In the genomic region with DNA sequence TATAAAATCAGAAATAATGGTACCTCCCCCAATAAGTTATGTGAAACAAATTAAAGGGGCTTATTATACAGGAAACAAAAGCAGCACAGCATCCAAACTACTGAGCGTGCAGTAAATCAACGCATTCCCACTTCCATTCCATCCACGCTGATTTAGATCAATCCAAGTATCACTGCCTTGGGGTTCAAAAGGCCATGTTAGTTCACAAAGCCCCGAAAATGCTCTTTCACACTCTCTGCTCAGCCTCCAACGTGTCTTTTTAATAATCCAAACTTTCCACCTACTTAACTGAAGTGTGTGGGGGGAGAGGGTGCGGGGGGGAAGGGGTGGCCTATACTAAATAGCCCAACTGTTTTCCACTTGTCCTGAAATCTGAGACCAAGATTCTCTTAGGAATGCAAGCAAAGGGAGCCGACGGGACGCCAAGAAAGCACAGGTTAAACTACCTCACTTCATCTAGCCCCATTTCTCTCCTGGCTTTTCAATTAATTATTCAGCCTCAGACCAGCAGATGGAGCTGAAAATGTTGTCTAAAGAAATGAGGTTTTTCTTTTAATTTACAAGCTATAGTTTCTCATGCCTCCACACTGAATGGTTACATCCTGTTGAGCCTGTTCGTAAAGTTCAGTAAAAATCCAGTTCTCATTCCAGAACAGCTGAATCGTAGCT, we compare ENCODE assay signal across 8 cellular contexts. TPM values are rescaled to one million over a fixed set of nuclear protein-coding genes. Genes with fewer than 3 reads are reported as not detected.
DNase-seq lines count a peak whose midpoint lies in the region; ATAC-seq lines count a peak whose summit lies in the region.

No MANE protein-coding gene starts in this region.

- ATAC-seq in GM19452 (IDR thresholded peaks at IDR 0.05; ENCODE audit: unreplicated experiment), result peak; percentile 13
- peak; percentile 4 for ATAC-seq in activated naive CD8-positive, alpha-beta T cell treated with anti-CD3 and anti-CD28 coated beads, Interleukin-2, amount 10 ng/mL, durations not matched to agents 7 days and 5 days (ENCODE audit: low read depth)
- peak; percentile 1 for ATAC-seq in stimulated activated memory B cell treated with anti-CD40 and anti-IgM and Interleukin-4, amounts not matched to agents 10 μg/mL and 1 μg/mL and 100 μg/mL, for 72 hours

- H3K36me3 Mint-ChIP-seq in activated naive CD8-positive, alpha-beta T cell treated with anti-CD3 and anti-CD28 coated beads, Interleukin-2, amount 10 ng/mL, durations not matched to agents 7 days and 5 days, result peaks cover 4% of the 10 kb centered on the region
- H3K36me3 Mint-ChIP-seq in stimulated activated memory B cell treated with anti-CD40 and anti-IgM and Interleukin-4, amounts not matched to agents 10 μg/mL and 1 μg/mL and 100 μg/mL, for 72 hours, result no peaks in the 10 kb centered on the region

- peak overlapping the region; percentile 99 for H3K27ac Mint-ChIP-seq in activated naive CD8-positive, alpha-beta T cell treated with anti-CD3 and anti-CD28 coated beads, Interleukin-2, amount 10 ng/mL, durations not matched to agents 7 days and 5 days
- H3K27ac Mint-ChIP-seq in stimulated activated memory B cell treated with anti-CD40 and anti-IgM and Interleukin-4, amounts not matched to agents 10 μg/mL and 1 μg/mL and 100 μg/mL, for 72 hours, result peak overlapping the region; percentile 99

- H3K9ac ChIP-seq in iPS-15b (ENCODE audit: low read depth, low read length), result peak overlapping the region; percentile 76

- peak overlapping the region; percentile 93 for H3K4me3 ChIP-seq in iPS-15b (ENCODE audit: low read depth, low read length)

- DNase-seq in DMS53 treated with DMSO at 0.1 percent for 48 hours (lab: John Stamatoyannopoulos, UW; ENCODE audit: unreplicated experiment), result peak; percentile 59
- DNase-seq in HK-2 (ENCODE audit: unreplicated experiment), result peak; percentile 23
- DNase-seq in activated naive CD8-positive, alpha-beta T cell treated with anti-CD3 and anti-CD28 coated beads, Interleukin-2, amount 10 ng/mL, durations not matched to agents 7 days and 5 days, result no peak
- DNase-seq in stimulated activated CD4-positive, alpha-beta T cell treated with anti-CD3 and anti-CD28 coated beads, Interleukin-15, amount 100 ng/mL, for 24 hours, result no peak
- DNase-seq in CD1c-positive myeloid dendritic cell (ENCODE audit: extremely low spot score), result no peak

- H3K9me3 Mint-ChIP-seq in activated naive CD8-positive, alpha-beta T cell treated with anti-CD3 and anti-CD28 coated beads, Interleukin-2, amount 10 ng/mL, durations not matched to agents 7 days and 5 days, result no peaks in the 10 kb centered on the region
- no peaks in the 10 kb centered on the region for H3K9me3 Mint-ChIP-seq in stimulated activated memory B cell treated with anti-CD40 and anti-IgM and Interleukin-4, amounts not matched to agents 10 μg/mL and 1 μg/mL and 100 μg/mL, for 72 hours

- H3K4me1 ChIP-seq in iPS-15b (ENCODE audit: control insufficient read depth, insufficient read depth, low read length), result peaks cover 12% of the 10 kb centered on the region

- H3K36me3 ChIP-seq in iPS-15b (ENCODE audit: control insufficient read depth, insufficient read depth, low read length), result peaks cover 6% of the 10 kb centered on the region

- no peaks in the 10 kb centered on the region for H3K9me3 ChIP-seq in iPS-15b (ENCODE audit: control insufficient read depth, insufficient read depth, low read length)

- peaks cover 16% of the 10 kb centered on the region for H3K4me1 Mint-ChIP-seq in activated naive CD8-positive, alpha-beta T cell treated with anti-CD3 and anti-CD28 coated beads, Interleukin-2, amount 10 ng/mL, durations not matched to agents 7 days and 5 days
- H3K4me1 Mint-ChIP-seq in stimulated activated memory B cell treated with anti-CD40 and anti-IgM and Interleukin-4, amounts not matched to agents 10 μg/mL and 1 μg/mL and 100 μg/mL, for 72 hours, result peaks cover 18% of the 10 kb centered on the region

- no peaks in the 10 kb centered on the region for H3K27me3 Mint-ChIP-seq in activated naive CD8-positive, alpha-beta T cell treated with anti-CD3 and anti-CD28 coated beads, Interleukin-2, amount 10 ng/mL, durations not matched to agents 7 days and 5 days
- H3K27me3 Mint-ChIP-seq in stimulated activated memory B cell treated with anti-CD40 and anti-IgM and Interleukin-4, amounts not matched to agents 10 μg/mL and 1 μg/mL and 100 μg/mL, for 72 hours, result no peaks in the 10 kb centered on the region

- H3K27me3 ChIP-seq in iPS-15b (ENCODE audit: control insufficient read depth, insufficient read depth, low read length), result no peaks in the 10 kb centered on the region

- POLR2A ChIA-PET in activated naive CD8-positive, alpha-beta T cell treated with anti-CD3 and anti-CD28 coated beads, Interleukin-2, amount 10 ng/mL, durations not matched to agents 7 days and 5 days (lab: Charles Lee), result interaction anchor here (0.7 to 3.3 kb wide), 10 partner anchors 9 to 207 kb away, joined by 3 to 74 read pairs (median 4); a partner anchor contains a TSS

- peak overlapping the region; percentile 86 for H3K4me3 Mint-ChIP-seq in activated naive CD8-positive, alpha-beta T cell treated with anti-CD3 and anti-CD28 coated beads, Interleukin-2, amount 10 ng/mL, durations not matched to agents 7 days and 5 days
- H3K4me3 Mint-ChIP-seq in stimulated activated memory B cell treated with anti-CD40 and anti-IgM and Interleukin-4, amounts not matched to agents 10 μg/mL and 1 μg/mL and 100 μg/mL, for 72 hours, result peak overlapping the region; percentile 99

RNA-seq across cellular contexts. Expression of a gene that starts 1.1 kb away (rescaled TPM):
- total RNA-seq in activated naive CD8-positive, alpha-beta T cell treated with anti-CD3 and anti-CD28 coated beads, Interleukin-2, amount 10 ng/mL, durations not matched to agents 7 days and 5 days, result 10 to 100 TPM; 29.9 to 31.9 TPM

RNA-seq across cellular contexts. Expression of a gene that starts 12.5 kb away (rescaled TPM):
- total RNA-seq in activated naive CD8-positive, alpha-beta T cell treated with anti-CD3 and anti-CD28 coated beads, Interleukin-2, amount 10 ng/mL, durations not matched to agents 7 days and 5 days, result 10 to 100 TPM; 13.4 to 15.6 TPM

Comparison
In these comparisons a context has a peak if more than half of its experiments do, and no peak if none do; other contexts are left out.
1. DNase-seq: peak in DMS53 treated with DMSO at 0.1 percent for 48 hours (single experiment) and HK-2 (single experiment); none in activated naive CD8-positive, alpha-beta T cell treated with anti-CD3 and anti-CD28 coated beads, Interleukin-2, amount 10 ng/mL, durations not matched to agents 7 days and 5 days (single experiment), stimulated activated CD4-positive, alpha-beta T cell treated with anti-CD3 and anti-CD28 coated beads, Interleukin-15, amount 100 ng/mL, for 24 hours (single experiment) and CD1c-positive myeloid dendritic cell (single experiment).
2. Peak in every context shown above with its lines, with median percentiles within 50 percentile points of each other: ATAC-seq.